ENCODE assay signal across 1 cellular context in genomic region chr2:138648606-138649005, GRCh38.
TF ChIP-seq lines count a peak whose summit lies in the region.

No MANE protein-coding gene starts in this region.

TF ChIP-seq in WTC11, 78 proteins besides CTCF, POLR2A, EP300 and RAD21 (continued from another document):
- TF ChIP-seq AR (CRISPR knock-in tag; IDR thresholded peaks at IDR 0.05) (no peak), EMX1 (CRISPR knock-in tag; IDR thresholded peaks at IDR 0.05) (no peak), ZNF138 (CRISPR knock-in tag; conservative IDR thresholded peaks at IDR 0.05) (no peak), IRF1 (CRISPR knock-in tag; IDR thresholded peaks at IDR 0.05) (no peak), ETV6 (CRISPR knock-in tag; IDR thresholded peaks at IDR 0.05) (no peak), GRHL2 (CRISPR knock-in tag; IDR thresholded peaks at IDR 0.05; ENCODE audit: insufficient replicate concordance, severe bottlenecking) (no peak), ZNF423 (CRISPR knock-in tag; IDR thresholded peaks at IDR 0.05) (no peak), KAT7 (CRISPR knock-in tag; IDR thresholded peaks at IDR 0.05; ENCODE audit: borderline replicate concordance) (no peak), IRF2 (CRISPR knock-in tag; IDR thresholded peaks at IDR 0.05; ENCODE audit: borderline replicate concordance, low read depth) (no peak), SMAD4 (CRISPR knock-in tag; IDR thresholded peaks at IDR 0.05) (no peak), ZNF263 (CRISPR knock-in tag; IDR thresholded peaks at IDR 0.05; ENCODE audit: low read depth) (no peak), GTF2I (CRISPR knock-in tag; conservative IDR thresholded peaks at IDR 0.05) (no peak)
- TF ChIP-seq, protein P1, sequence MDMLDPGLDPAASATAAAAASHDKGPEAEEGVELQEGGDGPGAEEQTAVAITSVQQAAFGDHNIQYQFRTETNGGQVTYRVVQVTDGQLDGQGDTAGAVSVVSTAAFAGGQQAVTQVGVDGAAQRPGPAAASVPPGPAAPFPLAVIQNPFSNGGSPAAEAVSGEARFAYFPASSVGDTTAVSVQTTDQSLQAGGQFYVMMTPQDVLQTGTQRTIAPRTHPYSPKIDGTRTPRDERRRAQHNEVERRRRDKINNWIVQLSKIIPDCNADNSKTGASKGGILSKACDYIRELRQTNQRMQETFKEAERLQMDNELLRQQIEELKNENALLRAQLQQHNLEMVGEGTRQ (CRISPR knock-in tag; IDR thresholded peaks at IDR 0.05): no peak
- TF ChIP-seq, protein P2, sequence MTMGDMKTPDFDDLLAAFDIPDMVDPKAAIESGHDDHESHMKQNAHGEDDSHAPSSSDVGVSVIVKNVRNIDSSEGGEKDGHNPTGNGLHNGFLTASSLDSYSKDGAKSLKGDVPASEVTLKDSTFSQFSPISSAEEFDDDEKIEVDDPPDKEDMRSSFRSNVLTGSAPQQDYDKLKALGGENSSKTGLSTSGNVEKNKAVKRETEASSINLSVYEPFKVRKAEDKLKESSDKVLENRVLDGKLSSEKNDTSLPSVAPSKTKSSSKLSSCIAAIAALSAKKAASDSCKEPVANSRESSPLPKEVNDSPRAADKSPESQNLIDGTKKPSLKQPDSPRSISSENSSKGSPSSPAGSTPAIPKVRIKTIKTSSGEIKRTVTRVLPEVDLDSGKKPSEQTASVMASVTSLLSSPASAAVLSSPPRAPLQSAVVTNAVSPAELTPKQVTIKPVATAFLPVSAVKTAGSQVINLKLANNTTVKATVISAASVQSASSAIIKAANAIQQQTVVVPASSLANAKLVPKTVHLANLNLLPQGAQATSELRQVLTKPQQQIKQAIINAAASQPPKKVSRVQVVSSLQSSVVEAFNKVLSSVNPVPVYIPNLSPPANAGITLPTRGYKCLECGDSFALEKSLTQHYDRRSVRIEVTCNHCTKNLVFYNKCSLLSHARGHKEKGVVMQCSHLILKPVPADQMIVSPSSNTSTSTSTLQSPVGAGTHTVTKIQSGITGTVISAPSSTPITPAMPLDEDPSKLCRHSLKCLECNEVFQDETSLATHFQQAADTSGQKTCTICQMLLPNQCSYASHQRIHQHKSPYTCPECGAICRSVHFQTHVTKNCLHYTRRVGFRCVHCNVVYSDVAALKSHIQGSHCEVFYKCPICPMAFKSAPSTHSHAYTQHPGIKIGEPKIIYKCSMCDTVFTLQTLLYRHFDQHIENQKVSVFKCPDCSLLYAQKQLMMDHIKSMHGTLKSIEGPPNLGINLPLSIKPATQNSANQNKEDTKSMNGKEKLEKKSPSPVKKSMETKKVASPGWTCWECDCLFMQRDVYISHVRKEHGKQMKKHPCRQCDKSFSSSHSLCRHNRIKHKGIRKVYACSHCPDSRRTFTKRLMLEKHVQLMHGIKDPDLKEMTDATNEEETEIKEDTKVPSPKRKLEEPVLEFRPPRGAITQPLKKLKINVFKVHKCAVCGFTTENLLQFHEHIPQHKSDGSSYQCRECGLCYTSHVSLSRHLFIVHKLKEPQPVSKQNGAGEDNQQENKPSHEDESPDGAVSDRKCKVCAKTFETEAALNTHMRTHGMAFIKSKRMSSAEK (CRISPR knock-in tag; IDR thresholded peaks at IDR 0.05; ENCODE audit: borderline replicate concordance): no peak
